In genomic region chr4:74932832-74933561, GRCh38 we compare ENCODE assay signal across 7 cellular contexts. TPM values are rescaled to one million over a fixed set of nuclear protein-coding genes. Genes with fewer than 3 reads are reported as not detected.
DNase-seq lines count a peak whose midpoint lies in the region; FAIRE-seq and TF ChIP-seq lines count a peak whose summit lies in the region.

PARM1 (plus strand) TSS chr4:74933116; CDS start chr4:74933328, 212 bp downstream.

- H3K4me1 ChIP-seq in GM23248 (ENCODE audit: insufficient read depth): no peaks in the 10 kb centered on the region; the same call in none of the 2 replicates
- H3K4me1 ChIP-seq in KMS-11 (ENCODE audit: low read depth, poor library complexity, severe bottlenecking): peaks cover 33% of the 10 kb centered on the region
- H3K4me1 ChIP-seq in SJCRH30: peaks cover 4% of the 10 kb centered on the region; the same call in 1 of the 2 replicates

- H2AFZ ChIP-seq in GM23248: peak within 1 kb of the TSS; percentile 64
- peak within 1 kb of the TSS; percentile 99 for H2AFZ ChIP-seq in KMS-11 (ENCODE audit: low read depth)

- DNase-seq in GM12891 (ENCODE audit: insufficient read length, low spot score) (peak; percentile 57), GM23248 (peak; percentile 76), SJCRH30 (peak; percentile 97), choroid plexus epithelial cell (ENCODE audit: low read depth) (peak; percentile 74), kidney tubule cell (ENCODE audit: low spot score) (peak; percentile 86)
- DNase-seq in stimulated activated CD4-positive, alpha-beta T cell treated with anti-CD3 and anti-CD28 coated beads, Interleukin-15, amount 100 ng/mL, for 24 hours: peak; percentile 77

- H3K4me2 ChIP-seq in GM23248 (ENCODE audit: unreplicated experiment): peak within 1 kb of the TSS; percentile 76
- H3K4me2 ChIP-seq in KMS-11: peak within 1 kb of the TSS; percentile 74

- peak; percentile 72 for FAIRE-seq in GM12891 (lab: Jason Lieb, UNC)

- no peaks in the 10 kb centered on the region for H3K9me2 ChIP-seq in GM23248 (ENCODE audit: insufficient read depth)

- H3K79me2 ChIP-seq in GM23248 (ENCODE audit: insufficient read depth) (no peaks in the 10 kb centered on the region), KMS-11 (ENCODE audit: insufficient read depth, low read depth) (peaks cover 5% of the 10 kb centered on the region; the same call in 1 of the 2 replicates)

- H3K9me3 ChIP-seq in GM23248 (ENCODE audit: low read depth) (no peaks in the 10 kb centered on the region), SJCRH30 (replicated peaks) (no peaks in the 10 kb centered on the region)

- H3K9ac ChIP-seq in GM23248 (no peak within 1 kb of the TSS), KMS-11 (peak within 1 kb of the TSS; percentile 84)

- H3F3A ChIP-seq in GM23248 (ENCODE audit: insufficient read depth): peaks cover 10% of the 10 kb centered on the region

- H3K27ac ChIP-seq in GM23248 (no peak within 1 kb of the TSS), KMS-11 (peak within 1 kb of the TSS; percentile 78), SJCRH30 (peak within 1 kb of the TSS; percentile 61)

- H3K4me3 ChIP-seq in GM23248 (peak within 1 kb of the TSS; percentile 67), KMS-11 (IDR thresholded peaks at IDR 0.05; ENCODE audit: insufficient read depth, low read depth, low read length) (peak within 1 kb of the TSS; percentile 86), SJCRH30 (peak within 1 kb of the TSS; percentile 75), choroid plexus epithelial cell (ENCODE audit: low read depth, low read length) (peak within 1 kb of the TSS; percentile 52)

- no peaks in the 10 kb centered on the region for H3K36me3 ChIP-seq in GM23248 (ENCODE audit: low read depth)
- H3K36me3 ChIP-seq in KMS-11 (ENCODE audit: insufficient read depth): no peaks in the 10 kb centered on the region
- H3K36me3 ChIP-seq in SJCRH30: no peaks in the 10 kb centered on the region

- 1 to 4% methylated on average over 34 to 58 of the region's 64 CpGs for WGBS in GM23248 (ENCODE audit: low coverage in 1 of 2, low lambda C conversion rate in 2 of 2, missing lambda C conversion rate in 2 of 2), 2 experiments

- in situ Hi-C loops in GM23248 (cut with MboI): no loop called here

- no peak for TF ChIP-seq POLR2A in GM12891 (IDR thresholded peaks at IDR 0.05; ENCODE audit: low read depth, low read length)

- H3K27me3 ChIP-seq in GM23248 (replicated peaks; ENCODE audit: insufficient read depth) (peaks cover 69% of the 10 kb centered on the region), KMS-11 (ENCODE audit: insufficient read depth, low read depth) (no peaks in the 10 kb centered on the region), SJCRH30 (no peaks in the 10 kb centered on the region)

- H4K20me1 ChIP-seq in GM23248 (ENCODE audit: insufficient read depth): no peaks in the 10 kb centered on the region
- H4K20me1 ChIP-seq in KMS-11 (ENCODE audit: insufficient read depth): no peaks in the 10 kb centered on the region

- peak; percentile 79 for TF ChIP-seq CTCF in KMS-11 (conservative IDR thresholded peaks at IDR 0.05; ENCODE audit: low read depth, low read length)
- TF ChIP-seq CTCF in choroid plexus epithelial cell (conservative IDR thresholded peaks at IDR 0.05; ENCODE audit: low read depth, low read length): peak; percentile 76

TF ChIP-seq in GM12891, 5 proteins besides CTCF, POLR2A, EP300 and RAD21:
- TF ChIP-seq TAF1 (IDR thresholded peaks at IDR 0.05; ENCODE audit: low read depth, low read length): no peak
- no peak for TF ChIP-seq POLR2AphosphoS5 (IDR thresholded peaks at IDR 0.05; ENCODE audit: low read depth, low read length)
- TF ChIP-seq PAX5 (IDR thresholded peaks at IDR 0.05; ENCODE audit: insufficient read depth, low read length, severe bottlenecking): no peak
- TF ChIP-seq POU2F2 (IDR thresholded peaks at IDR 0.05; ENCODE audit: low read depth, low read length): no peak
- TF ChIP-seq SPI1 (IDR thresholded peaks at IDR 0.05; ENCODE audit: low read depth, low read length): no peak

RNA-seq across cellular contexts. Expression of gene PARM1, which starts in this region (rescaled TPM):
- 0.30 TPM for polyA plus RNA-seq in GM12891 (2012; ENCODE audit: low read depth, missing spikeins)
- total RNA-seq in GM23248 (2014; rRNA removed; shearing (Covaris generic)): under 0.01 TPM in 1 of 2 replicates, not detected in the other
- 0.14 TPM in 1 of 2 replicates, not detected in the other for polyA plus RNA-seq in GM23248 (2016; fragmentation: Nextera tagmentation; extraction: Ambion mirVana)
- 119 and 128 TPM in 2 replicates for total RNA-seq in SJCRH30 (2014; rRNA removed; shearing (Covaris generic))

Comparison
In these comparisons a context has a peak if more than half of its experiments do, and no peak if none do; other contexts are left out.
1. RNA of gene PARM1 (total RNA-seq): 119 to 128 TPM in SJCRH30; under 0.01 TPM in GM23248; every median in the first group is over 100 times any median in the second.
2. Peak in DNase-seq, H3K4me3 ChIP-seq and H3K4me2 ChIP-seq in GM23248; RNA of the gene not detected or under 1 TPM.
3. Peak in every context shown above with its lines, with median percentiles within 50 percentile points of each other: DNase-seq and H3K4me3 ChIP-seq.